Comparison of ENCODE assay signal across 21 cellular contexts in the genomic region with DNA sequence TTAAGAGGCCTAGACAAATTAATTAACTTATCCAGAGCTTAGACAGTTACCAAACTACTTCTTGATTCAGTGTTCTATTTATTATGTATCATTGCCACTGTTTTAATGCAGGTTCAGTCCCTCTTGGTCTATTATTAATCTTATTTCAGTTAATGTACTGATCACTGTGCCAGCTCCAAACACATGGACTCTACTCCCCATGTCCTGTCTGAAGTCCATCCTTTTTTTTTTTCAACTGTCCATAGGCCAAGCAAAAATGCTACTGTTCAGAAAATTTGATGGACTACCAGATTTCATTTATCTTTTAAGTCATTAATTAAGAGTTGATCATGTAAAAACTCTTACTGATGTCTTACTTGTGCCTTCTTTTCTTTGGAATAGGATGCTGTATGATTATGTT. TPM values are rescaled to one million over a fixed set of nuclear protein-coding genes. Genes with fewer than 3 reads are reported as not detected.
DNase-seq lines count a peak whose midpoint lies in the region; ATAC-seq, FAIRE-seq and TF ChIP-seq lines count a peak whose summit lies in the region.
"Had no signal": no experiment of that assay in that cellular context is flagged by ENCODE, and none has a peak within 500 bp of the region (broad histone marks: within the 10 kb centered on the region; RNA-seq: fewer than 3 reads in every experiment).

No MANE protein-coding gene starts in this region.

- peak overlapping the region; percentile 21 for H3K27ac Mint-ChIP-seq in memory B cell
- H3K27ac Mint-ChIP-seq: B cell; CD4-positive, CD25-positive, alpha-beta regulatory T cell; CD8-positive, alpha-beta T cell; GM23338; H9 had no signal

- no peaks in the 10 kb centered on the region for H3K4me1 ChIP-seq in kidney (ENCODE audit: control insufficient read depth in 1 of 2, insufficient read depth in 1 of 2, low read depth in 1 of 2, low read length in 2 of 2)
- H3K4me1 ChIP-seq: Caco-2 had no signal

- H3K27me3 Mint-ChIP-seq in memory B cell = no peaks in the 10 kb centered on the region
- H3K27me3 Mint-ChIP-seq: B cell; CD4-positive, CD25-positive, alpha-beta regulatory T cell had no signal

- FAIRE-seq in kidney (lab: Jason Lieb, UNC) = no peak
- FAIRE-seq: A204.1, G401.6, GM12892 had no signal

- H3K4me3 ChIP-seq in kidney (ENCODE audit: low read length in 2 of 2) = peak overlapping the region; percentile 33 to 50
- H3K4me3 ChIP-seq: BLaER1, GM23338 had no signal

- no peak overlapping the region for H3K4me3 Mint-ChIP-seq in memory B cell
- H3K4me3 Mint-ChIP-seq: B cell; CD4-positive, CD25-positive, alpha-beta regulatory T cell; CD8-positive, alpha-beta T cell; GM23338; H9 had no signal

- H3K9me3 Mint-ChIP-seq in memory B cell = no peaks in the 10 kb centered on the region
- H3K9me3 Mint-ChIP-seq: CD4-positive, CD25-positive, alpha-beta regulatory T cell; CD8-positive, alpha-beta T cell; GM23338; H9 had no signal

- intact Hi-C loops in kidney (cut with DNase I) = no loop called here

- no peak for TF ChIP-seq CTCF in kidney (IDR thresholded peaks at IDR 0.05; ENCODE audit: borderline replicate concordance, extremely low read depth, insufficient read depth)

- ATAC-seq in memory B cell (ENCODE audit: low read depth) = no peak
- ATAC-seq in GM21390 (IDR thresholded peaks at IDR 0.05; ENCODE audit: unreplicated experiment) = no peak
- ATAC-seq in GM21423 (IDR thresholded peaks at IDR 0.05; ENCODE audit: unreplicated experiment) = no peak
- ATAC-seq: CD8-positive, alpha-beta T cell; GM23338; HCT116 had no signal

- DNase-seq in NCI-H82 (lab: John Stamatoyannopoulos, UW) (peak; percentile 7), NCI-H82 treated with DMSO at 0.1 percent for 48 hours (lab: John Stamatoyannopoulos, UW; ENCODE audit: unreplicated experiment) (no peak), kidney (no peak), memory B cell (ENCODE audit: low spot score in 2 of 2) (no peak)
- DNase-seq: Caco-2; CD4-positive, CD25-positive, alpha-beta regulatory T cell; CD8-positive, alpha-beta T cell; DMS153; DND-41; H9 had no signal

- H3K36me3 ChIP-seq in kidney (ENCODE audit: control insufficient read depth in 1 of 2, insufficient read depth in 2 of 2, low read length in 2 of 2) = peaks cover 0 to 4% of the 10 kb centered on the region in 2 donors

- no peaks in the 10 kb centered on the region for H3K9me3 ChIP-seq in kidney (ENCODE audit: control insufficient read depth in 1 of 2, low read length in 2 of 2)
- H3K9me3 ChIP-seq: BLaER1, Caco-2 had no signal

- no peak overlapping the region for H3K9ac ChIP-seq in kidney (ENCODE audit: low read length in 2 of 2)
- H3K9ac ChIP-seq: BLaER1 had no signal

- H3K36me3 Mint-ChIP-seq in memory B cell = peaks cover 13% of the 10 kb centered on the region

- peaks cover 4% of the 10 kb centered on the region for H3K4me1 Mint-ChIP-seq in memory B cell
- H3K4me1 Mint-ChIP-seq: GM23338, H9 had no signal

- H3K27ac ChIP-seq in kidney (ENCODE audit: low read depth in 2 of 2, low read length in 2 of 2) = no peak overlapping the region
- H3K27ac ChIP-seq: 22Rv1, BLaER1, C4-2B had no signal

RNA-seq across cellular contexts. Expression of a gene that starts 11.9 kb away (rescaled TPM):
- total RNA-seq in kidney = 22.3 TPM
- 12.8 TPM for polyA plus RNA-seq in kidney (ENCODE audit: insufficient read depth, low read depth, low replicate concordance)
